ENCODE assay signal across 19 cellular contexts in the genomic region with DNA sequence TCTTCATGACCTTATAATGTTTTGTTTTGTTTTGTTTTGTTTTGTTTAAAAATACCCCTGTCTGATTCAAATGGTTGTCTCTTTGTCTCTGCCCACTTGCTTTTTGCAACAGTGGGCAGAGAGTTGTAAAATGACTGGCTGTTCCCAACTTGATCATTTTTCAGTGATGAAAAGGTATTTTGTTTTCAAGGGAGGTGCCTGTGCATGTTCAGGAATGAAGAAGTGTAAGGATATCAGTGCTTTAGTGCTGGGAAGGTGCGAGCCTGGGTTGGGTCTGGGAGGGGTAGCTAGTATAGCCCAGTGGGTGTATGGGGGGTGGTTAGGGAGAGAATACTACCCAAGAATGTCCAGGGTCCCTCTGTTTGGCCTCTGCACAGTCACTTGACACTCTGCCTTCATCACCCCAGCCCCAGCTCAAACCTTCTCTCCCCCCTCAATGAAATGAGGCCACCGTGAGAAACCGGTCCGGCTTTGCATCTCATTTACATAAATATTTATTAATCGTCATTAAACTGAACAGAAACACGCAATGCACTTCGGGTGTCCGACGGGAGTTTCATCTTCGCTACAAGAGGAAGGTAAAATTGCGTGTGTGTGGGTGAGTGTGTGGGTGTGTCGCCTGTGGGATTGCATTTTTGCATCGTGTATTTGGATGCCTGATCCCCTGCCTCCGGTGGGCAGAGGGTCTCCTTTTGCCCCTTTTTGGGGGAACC. TPM values are rescaled to one million over a fixed set of nuclear protein-coding genes. Genes with fewer than 3 reads are reported as not detected.
DNase-seq lines count a peak whose midpoint lies in the region; ATAC-seq and TF ChIP-seq lines count a peak whose summit lies in the region.
"Had no signal": no experiment of that assay in that cellular context is flagged by ENCODE, and none has a peak within 500 bp of the region (broad histone marks: within the 10 kb centered on the region; RNA-seq: fewer than 3 reads in every experiment).

No MANE protein-coding gene starts in this region.

- H3K4me1 Mint-ChIP-seq in natural killer cell treated with Interleukin-12 subunit alpha and Interleukin-12 subunit beta and Interleukin-15 and Interleukin-18, amount 100 ng/mL, for 72 hours (ENCODE audit: low read depth in 2 of 2), result peaks cover 0 to 9% of the 10 kb centered on the region in 2 donors
- H3K4me1 Mint-ChIP-seq in natural killer cell, result peaks cover 0 to 18% of the 10 kb centered on the region in 2 donors
- peaks cover 55% of the 10 kb centered on the region for H3K4me1 Mint-ChIP-seq in WTC11
- peaks cover 16% of the 10 kb centered on the region for H3K4me1 Mint-ChIP-seq in activated CD8-positive, alpha-beta memory T cell treated with anti-CD3 and anti-CD28 coated beads, Interleukin-2, amount 10 ng/mL, durations not matched to agents 7 days and 5 days

- CTCF ChIA-PET in WTC11 (lab: Charles Lee), result interaction anchor here (1.0 to 11.0 kb wide), 7 partner anchors 10 to 54 kb away, joined by 3 to 98 read pairs (median 6); no protein-coding TSS in a partner anchor
- CTCF ChIA-PET in activated CD8-positive, alpha-beta memory T cell treated with anti-CD3 and anti-CD28 coated beads, Interleukin-2, amount 10 ng/mL, durations not matched to agents 7 days and 5 days (lab: Charles Lee), result interaction anchor here (0.7 kb wide), 1 partner anchor 55 kb away, joined by 3 read pairs; no protein-coding TSS in a partner anchor

- peak; percentile 49 for DNase-seq in natural killer cell treated with Interleukin-12 subunit alpha and Interleukin-12 subunit beta and Interleukin-15 and Interleukin-18, amount 100 ng/mL, for 72 hours (ENCODE audit: low spot score)
- DNase-seq in natural killer cell (no peak), WTC11 (ENCODE audit: low spot score) (no peak), RPMI8226 (no peak), D341Med (ENCODE audit: low spot score) (no peak)
- no peak for DNase-seq in activated CD8-positive, alpha-beta memory T cell treated with anti-CD3 and anti-CD28 coated beads, Interleukin-2, amount 10 ng/mL, durations not matched to agents 7 days and 5 days
- DNase-seq: activated CD4-positive, CD25-positive, alpha-beta regulatory T cell treated with anti-CD3 and anti-CD28 coated beads, Interleukin-2, amount 50 U/mL, for 72 hours; activated effector memory CD4-positive, alpha-beta T cell treated with anti-CD3 and anti-CD28 coated beads, Interleukin-2, amount 50 U/mL, for 16 hours; CD4-positive, CD25-positive, alpha-beta regulatory T cell; DMS79 treated with DMSO at 0.1 percent for 48 hours; effector CD8-positive, alpha-beta T cell; GOT3; Kasumi-1; PC-9; tibial artery had no signal

- H3K27me3 ChIP-seq in iPS-15b (ENCODE audit: control insufficient read depth, insufficient read depth, low read length), result peaks cover 95% of the 10 kb centered on the region

- no peak overlapping the region for H3K9ac ChIP-seq in iPS-15b (ENCODE audit: low read depth, low read length)

- H3K27ac Mint-ChIP-seq in natural killer cell treated with Interleukin-12 subunit alpha and Interleukin-12 subunit beta and Interleukin-15 and Interleukin-18, amount 100 ng/mL, for 72 hours, result no peak overlapping the region
- H3K27ac Mint-ChIP-seq in natural killer cell (no peak overlapping the region), WTC11 (no peak overlapping the region)
- H3K27ac Mint-ChIP-seq in activated CD8-positive, alpha-beta memory T cell treated with anti-CD3 and anti-CD28 coated beads, Interleukin-2, amount 10 ng/mL, durations not matched to agents 7 days and 5 days, result no peak overlapping the region

- no peak for ATAC-seq in natural killer cell treated with Interleukin-12 subunit alpha and Interleukin-12 subunit beta and Interleukin-15 and Interleukin-18, amount 100 ng/mL, for 72 hours
- ATAC-seq in natural killer cell, result no peak
- no peak for ATAC-seq in WTC11
- no peak for ATAC-seq in activated CD8-positive, alpha-beta memory T cell treated with anti-CD3 and anti-CD28 coated beads, Interleukin-2, amount 10 ng/mL, durations not matched to agents 7 days and 5 days
- ATAC-seq in HG03432 (IDR thresholded peaks at IDR 0.05; ENCODE audit: unreplicated experiment), result no peak

- POLR2A ChIA-PET in WTC11 (lab: Charles Lee), result no interaction called here

- peaks cover 16% of the 10 kb centered on the region for H3K4me1 ChIP-seq in iPS-15b (ENCODE audit: control insufficient read depth, insufficient read depth, low read length)

- peak overlapping the region; percentile 55 for H3K4me3 ChIP-seq in iPS-15b (ENCODE audit: low read depth, low read length)
- H3K4me3 ChIP-seq: PC-9, tibial artery had no signal

- H3K4me3 Mint-ChIP-seq in natural killer cell treated with Interleukin-12 subunit alpha and Interleukin-12 subunit beta and Interleukin-15 and Interleukin-18, amount 100 ng/mL, for 72 hours, result no peak overlapping the region
- H3K4me3 Mint-ChIP-seq in natural killer cell (no peak overlapping the region), WTC11 (peak overlapping the region; percentile 59)
- H3K4me3 Mint-ChIP-seq in activated CD8-positive, alpha-beta memory T cell treated with anti-CD3 and anti-CD28 coated beads, Interleukin-2, amount 10 ng/mL, durations not matched to agents 7 days and 5 days, result no peak overlapping the region
- H3K4me3 Mint-ChIP-seq: central memory CD8-positive, alpha-beta T cell had no signal

- no peaks in the 10 kb centered on the region for H3K36me3 Mint-ChIP-seq in natural killer cell treated with Interleukin-12 subunit alpha and Interleukin-12 subunit beta and Interleukin-15 and Interleukin-18, amount 100 ng/mL, for 72 hours
- no peaks in the 10 kb centered on the region for H3K36me3 Mint-ChIP-seq in natural killer cell
- no peaks in the 10 kb centered on the region for H3K36me3 Mint-ChIP-seq in WTC11
- no peaks in the 10 kb centered on the region for H3K36me3 Mint-ChIP-seq in activated CD8-positive, alpha-beta memory T cell treated with anti-CD3 and anti-CD28 coated beads, Interleukin-2, amount 10 ng/mL, durations not matched to agents 7 days and 5 days
- H3K36me3 Mint-ChIP-seq: CD4-positive, CD25-positive, alpha-beta regulatory T cell had no signal

- H3K9me3 ChIP-seq in iPS-15b (ENCODE audit: control insufficient read depth, insufficient read depth, low read length), result no peaks in the 10 kb centered on the region
- H3K9me3 ChIP-seq: tibial artery had no signal

- H3K27me3 Mint-ChIP-seq in natural killer cell treated with Interleukin-12 subunit alpha and Interleukin-12 subunit beta and Interleukin-15 and Interleukin-18, amount 100 ng/mL, for 72 hours, result peaks cover 33 to 39% of the 10 kb centered on the region in 2 donors
- peaks cover 43 to 71% of the 10 kb centered on the region in 2 donors for H3K27me3 Mint-ChIP-seq in natural killer cell (ENCODE audit: low read depth in 2 of 2)
- peaks cover 100% of the 10 kb centered on the region for H3K27me3 Mint-ChIP-seq in WTC11 (ENCODE audit: low read depth)
- H3K27me3 Mint-ChIP-seq in activated CD8-positive, alpha-beta memory T cell treated with anti-CD3 and anti-CD28 coated beads, Interleukin-2, amount 10 ng/mL, durations not matched to agents 7 days and 5 days, result peaks cover 85% of the 10 kb centered on the region

- TF ChIP-seq CTCF in natural killer cell (IDR thresholded peaks at IDR 0.05) (no peak), WTC11 (IDR thresholded peaks at IDR 0.05) (no peak)

- H3K36me3 ChIP-seq in iPS-15b (ENCODE audit: control insufficient read depth, insufficient read depth, low read length), result no peaks in the 10 kb centered on the region
- H3K36me3 ChIP-seq: tibial artery had no signal

- H3K9me3 Mint-ChIP-seq in natural killer cell treated with Interleukin-12 subunit alpha and Interleukin-12 subunit beta and Interleukin-15 and Interleukin-18, amount 100 ng/mL, for 72 hours, result no peaks in the 10 kb centered on the region
- H3K9me3 Mint-ChIP-seq in natural killer cell (no peaks in the 10 kb centered on the region), WTC11 (no peaks in the 10 kb centered on the region)
- no peaks in the 10 kb centered on the region for H3K9me3 Mint-ChIP-seq in activated CD8-positive, alpha-beta memory T cell treated with anti-CD3 and anti-CD28 coated beads, Interleukin-2, amount 10 ng/mL, durations not matched to agents 7 days and 5 days (ENCODE audit: low read depth)
- H3K9me3 Mint-ChIP-seq: central memory CD8-positive, alpha-beta T cell had no signal

- intact Hi-C loops in natural killer cell (cut with micrococcal nuclease), result no loop called here

TF ChIP-seq in WTC11, 78 proteins besides CTCF, POLR2A, EP300 and RAD21 (continues in another document):
- TF ChIP-seq ZNF219 (CRISPR knock-in tag; IDR thresholded peaks at IDR 0.05; ENCODE audit: borderline replicate concordance), result no peak

RNA-seq across cellular contexts. Expression of a gene that starts 4.3 kb away (rescaled TPM):
- total RNA-seq in natural killer cell treated with Interleukin-12 subunit alpha and Interleukin-12 subunit beta and Interleukin-15 and Interleukin-18, amount 100 ng/mL, for 72 hours, result not detected
- not detected for total RNA-seq in natural killer cell
- not detected in 3 replicates for total RNA-seq in WTC11 (2021)
- not detected for total RNA-seq in activated CD8-positive, alpha-beta memory T cell treated with anti-CD3 and anti-CD28 coated beads, Interleukin-2, amount 10 ng/mL, durations not matched to agents 7 days and 5 days
- total RNA-seq: CD4-positive, CD25-positive, alpha-beta regulatory T cell; mesenteric fat pad; PC-9 had no signal

RNA-seq across cellular contexts. Expression of a gene that starts 23.3 kb away (rescaled TPM):
- total RNA-seq in natural killer cell treated with Interleukin-12 subunit alpha and Interleukin-12 subunit beta and Interleukin-15 and Interleukin-18, amount 100 ng/mL, for 72 hours, result not detected
- total RNA-seq in natural killer cell (not detected), WTC11 (2021) (15.0 to 20.5 TPM (median 15.2 TPM) in 3 replicates)
- total RNA-seq in activated CD8-positive, alpha-beta memory T cell treated with anti-CD3 and anti-CD28 coated beads, Interleukin-2, amount 10 ng/mL, durations not matched to agents 7 days and 5 days, result not detected
- total RNA-seq: CD4-positive, CD25-positive, alpha-beta regulatory T cell; PC-9 had no signal

RNA-seq across cellular contexts. Expression of a gene that starts 33.5 kb away (rescaled TPM):
- total RNA-seq in natural killer cell treated with Interleukin-12 subunit alpha and Interleukin-12 subunit beta and Interleukin-15 and Interleukin-18, amount 100 ng/mL, for 72 hours, result 100 to 1,000 TPM in 1 of 2 donors, 10 to 100 TPM in 1; 97.9 to 139 TPM
- total RNA-seq in natural killer cell (100 to 1,000 TPM in 2 of 3 donors, 10 to 100 TPM in 1; 97.1 to 115 (median 105) TPM), WTC11 (2021) (64.9 to 75.3 TPM (median 65.4 TPM) in 3 replicates)
- total RNA-seq in activated CD8-positive, alpha-beta memory T cell treated with anti-CD3 and anti-CD28 coated beads, Interleukin-2, amount 10 ng/mL, durations not matched to agents 7 days and 5 days, result 10 to 100 TPM; 70.5 to 75.7 TPM

Comparison
In these comparisons a context has a peak if more than half of its experiments do, and no peak if none do; other contexts are left out.
1. RNA of a gene that starts 23.3 kb away (total RNA-seq): 15.0 to 20.5 TPM in WTC11; not detected in natural killer cell, not detected in natural killer cell treated with Interleukin-12 subunit alpha and Interleukin-12 subunit beta and Interleukin-15 and Interleukin-18, amount 100 ng/mL, for 72 hours and not detected in activated CD8-positive, alpha-beta memory T cell treated with anti-CD3 and anti-CD28 coated beads, Interleukin-2, amount 10 ng/mL, durations not matched to agents 7 days and 5 days; every median in the first group is over 10 times any median in the second.